Comparison of ENCODE assay signal across 10 cellular contexts in the genomic region with DNA sequence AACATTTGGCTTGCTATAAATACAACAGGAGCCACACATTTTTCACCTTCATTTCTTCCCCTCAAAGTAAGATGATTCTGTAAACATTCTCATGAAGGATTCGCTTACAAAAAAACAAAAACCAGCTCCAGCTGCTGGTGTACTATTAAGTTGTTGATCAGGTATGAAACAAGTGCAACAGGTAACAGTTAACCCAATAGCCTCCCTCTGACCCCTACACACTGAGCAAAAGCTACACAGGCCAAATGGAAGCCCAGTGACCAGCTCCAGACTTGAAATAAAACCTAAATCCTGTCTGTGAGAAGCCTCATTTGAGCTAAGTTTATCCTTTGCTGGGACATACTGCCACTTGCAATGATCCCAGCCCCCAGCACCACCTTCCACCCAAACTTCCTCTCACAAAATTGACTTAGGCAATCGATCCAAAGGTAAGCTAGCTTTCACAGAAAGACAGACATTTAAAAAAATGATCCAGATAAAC. TPM values are rescaled to one million over a fixed set of nuclear protein-coding genes. Genes with fewer than 3 reads are reported as not detected.
A peak's percentile ranks its signal among the peaks of the same experiment; 100 is the strongest.
DNase-seq lines count a peak whose midpoint lies in the region; ATAC-seq and TF ChIP-seq lines count a peak whose summit lies in the region.
"Had no signal": no experiment of that assay in that cellular context is flagged by ENCODE, and none has a peak within 500 bp of the region (broad histone marks: within the 10 kb centered on the region; RNA-seq: fewer than 3 reads in every experiment).

No MANE protein-coding gene starts in this region.

- H3F3A ChIP-seq in neural cell (ENCODE audit: insufficient read depth, low read length, poor library complexity, severe bottlenecking): no peaks in the 10 kb centered on the region

- no peak for TF ChIP-seq RAD21 in neural cell (conservative IDR thresholded peaks at IDR 0.05)

- TF ChIP-seq EP300 in neural cell (conservative IDR thresholded peaks at IDR 0.05; ENCODE audit: poor library complexity, severe bottlenecking): no peak

- no peaks in the 10 kb centered on the region for H3K36me3 Mint-ChIP-seq in CD4-positive, alpha-beta T cell (ENCODE audit: low read depth)
- peaks cover 9% of the 10 kb centered on the region for H3K36me3 Mint-ChIP-seq in endothelial cell (ENCODE audit: low read depth, unreplicated experiment)

- peaks cover 22% of the 10 kb centered on the region for H3K27me3 ChIP-seq in CD4-positive, alpha-beta T cell (ENCODE audit: control insufficient read depth, insufficient read depth, low read length)
- H3K27me3 ChIP-seq in RWPE2 (ENCODE audit: insufficient read depth, poor library complexity, severe bottlenecking) (peaks cover 10% of the 10 kb centered on the region), neural cell (ENCODE audit: insufficient read depth, low read depth, low read length) (peaks cover 19% of the 10 kb centered on the region)

- peaks cover 44% of the 10 kb centered on the region for H3K4me1 Mint-ChIP-seq in CD4-positive, alpha-beta T cell (ENCODE audit: low read depth)
- H3K4me1 Mint-ChIP-seq in endothelial cell (ENCODE audit: unreplicated experiment): peaks cover 54% of the 10 kb centered on the region

- POLR2A ChIA-PET in CD4-positive, alpha-beta T cell (lab: Charles Lee): interaction anchor here (1.1 to 1.8 kb wide), 2 partner anchors 11 to 16 kb away, joined by 3 to 12 read pairs; no protein-coding TSS in a partner anchor

- H3K27ac Mint-ChIP-seq in CD4-positive, alpha-beta T cell: no peak overlapping the region
- peak overlapping the region; percentile 68 for H3K27ac Mint-ChIP-seq in endothelial cell (ENCODE audit: unreplicated experiment)

- H3K9me3 Mint-ChIP-seq in CD4-positive, alpha-beta T cell: no peaks in the 10 kb centered on the region
- no peaks in the 10 kb centered on the region for H3K9me3 Mint-ChIP-seq in endothelial cell (ENCODE audit: unreplicated experiment)

- no peaks in the 10 kb centered on the region for H3K79me2 ChIP-seq in neural cell (replicated peaks; ENCODE audit: insufficient read depth, low read length)

- no peak overlapping the region for H3K9ac ChIP-seq in neural cell (ENCODE audit: low read length)

- CTCF ChIA-PET in CD4-positive, alpha-beta T cell (lab: Charles Lee): no interaction called here

- H3K4me1 ChIP-seq in RWPE2 (ENCODE audit: insufficient read depth, poor library complexity, severe bottlenecking): peaks cover 7% of the 10 kb centered on the region

- intact Hi-C loops in CD4-positive, alpha-beta T cell (cut with DNase I, micrococcal nuclease): no loop called here

- TF ChIP-seq CTCF in CD4-positive, alpha-beta T cell (IDR thresholded peaks at IDR 0.05): no peak
- TF ChIP-seq CTCF in RWPE2 (IDR thresholded peaks at IDR 0.05; ENCODE audit: poor library complexity, severe bottlenecking): no peak
- TF ChIP-seq CTCF in endothelial cell (IDR thresholded peaks at IDR 0.05; ENCODE audit: unreplicated experiment): no peak
- TF ChIP-seq CTCF in neural cell (IDR thresholded peaks at IDR 0.05; ENCODE audit: poor library complexity, severe bottlenecking): no peak

- no peaks in the 10 kb centered on the region for H3K9me3 ChIP-seq in CD4-positive, alpha-beta T cell (ENCODE audit: control insufficient read depth, low read length)
- H3K9me3 ChIP-seq in RWPE2 (ENCODE audit: severe bottlenecking) (no peaks in the 10 kb centered on the region), neural cell (ENCODE audit: low read length) (no peaks in the 10 kb centered on the region)

- no peaks in the 10 kb centered on the region for H4K20me1 ChIP-seq in neural cell (ENCODE audit: insufficient read depth)

- no peaks in the 10 kb centered on the region for H3K9me2 ChIP-seq in neural cell (ENCODE audit: insufficient read depth, low read length)

- peaks cover 56% of the 10 kb centered on the region for H3K27me3 Mint-ChIP-seq in CD4-positive, alpha-beta T cell
- peaks cover 4% of the 10 kb centered on the region for H3K27me3 Mint-ChIP-seq in endothelial cell (ENCODE audit: unreplicated experiment)

- no peak overlapping the region for H2AFZ ChIP-seq in neural cell (ENCODE audit: low read depth, low read length)

- H3K27ac ChIP-seq in CD4-positive, alpha-beta T cell (ENCODE audit: low read depth, low read length): no peak overlapping the region
- H3K27ac ChIP-seq in RWPE2 (ENCODE audit: poor library complexity, severe bottlenecking) (no peak overlapping the region), neural cell (ENCODE audit: low read length) (no peak overlapping the region)

- peak overlapping the region; percentile 42 for H3K4me3 ChIP-seq in RWPE2 (ENCODE audit: severe bottlenecking)
- peak overlapping the region; percentile 70 for H3K4me3 ChIP-seq in neural cell (ENCODE audit: low read length)

- peak overlapping the region; percentile 91 for H3K4me3 Mint-ChIP-seq in CD4-positive, alpha-beta T cell
- H3K4me3 Mint-ChIP-seq in endothelial cell (ENCODE audit: unreplicated experiment): peak overlapping the region; percentile 92

- H3K36me3 ChIP-seq in RWPE2 (ENCODE audit: low read depth): no peaks in the 10 kb centered on the region
- H3K36me3 ChIP-seq in neural cell (ENCODE audit: insufficient read depth, low read length): no peaks in the 10 kb centered on the region

- peak overlapping the region; percentile 65 for H3K4me2 ChIP-seq in neural cell (ENCODE audit: low read length)

- no peak for ATAC-seq in CD4-positive, alpha-beta T cell (ENCODE audit: poor library complexity)
- ATAC-seq in RWPE2 (ENCODE audit: low read depth) (no peak), HG03571 (IDR thresholded peaks at IDR 0.05; ENCODE audit: unreplicated experiment) (no peak)

- DNase-seq in CD4-positive, alpha-beta T cell: no peak
- no peak for DNase-seq in RWPE2 (ENCODE audit: low spot score)
- no peak for DNase-seq in endothelial cell (ENCODE audit: low spot score)
- DNase-seq in COLO829 (ENCODE audit: low spot score): no peak
- no peak for DNase-seq in NAMALWA (ENCODE audit: low spot score)
- DNase-seq in NCI-H69 (lab: John Stamatoyannopoulos, UW): no peak
- DNase-seq: activated CD4-positive, CD25-positive, alpha-beta regulatory T cell; NCI-H510A treated with DMSO at 0.1 percent for 48 hours had no signal

TF ChIP-seq in neural cell, 6 proteins besides CTCF, POLR2A, EP300 and RAD21:
- TF ChIP-seq POLR2AphosphoS5 (IDR thresholded peaks at IDR 0.05): no peak
- no peak for TF ChIP-seq EZH2 (IDR thresholded peaks at IDR 0.05; ENCODE audit: borderline replicate concordance, insufficient read depth, low read length, poor library complexity, severe bottlenecking)
- TF ChIP-seq, protein P1, sequence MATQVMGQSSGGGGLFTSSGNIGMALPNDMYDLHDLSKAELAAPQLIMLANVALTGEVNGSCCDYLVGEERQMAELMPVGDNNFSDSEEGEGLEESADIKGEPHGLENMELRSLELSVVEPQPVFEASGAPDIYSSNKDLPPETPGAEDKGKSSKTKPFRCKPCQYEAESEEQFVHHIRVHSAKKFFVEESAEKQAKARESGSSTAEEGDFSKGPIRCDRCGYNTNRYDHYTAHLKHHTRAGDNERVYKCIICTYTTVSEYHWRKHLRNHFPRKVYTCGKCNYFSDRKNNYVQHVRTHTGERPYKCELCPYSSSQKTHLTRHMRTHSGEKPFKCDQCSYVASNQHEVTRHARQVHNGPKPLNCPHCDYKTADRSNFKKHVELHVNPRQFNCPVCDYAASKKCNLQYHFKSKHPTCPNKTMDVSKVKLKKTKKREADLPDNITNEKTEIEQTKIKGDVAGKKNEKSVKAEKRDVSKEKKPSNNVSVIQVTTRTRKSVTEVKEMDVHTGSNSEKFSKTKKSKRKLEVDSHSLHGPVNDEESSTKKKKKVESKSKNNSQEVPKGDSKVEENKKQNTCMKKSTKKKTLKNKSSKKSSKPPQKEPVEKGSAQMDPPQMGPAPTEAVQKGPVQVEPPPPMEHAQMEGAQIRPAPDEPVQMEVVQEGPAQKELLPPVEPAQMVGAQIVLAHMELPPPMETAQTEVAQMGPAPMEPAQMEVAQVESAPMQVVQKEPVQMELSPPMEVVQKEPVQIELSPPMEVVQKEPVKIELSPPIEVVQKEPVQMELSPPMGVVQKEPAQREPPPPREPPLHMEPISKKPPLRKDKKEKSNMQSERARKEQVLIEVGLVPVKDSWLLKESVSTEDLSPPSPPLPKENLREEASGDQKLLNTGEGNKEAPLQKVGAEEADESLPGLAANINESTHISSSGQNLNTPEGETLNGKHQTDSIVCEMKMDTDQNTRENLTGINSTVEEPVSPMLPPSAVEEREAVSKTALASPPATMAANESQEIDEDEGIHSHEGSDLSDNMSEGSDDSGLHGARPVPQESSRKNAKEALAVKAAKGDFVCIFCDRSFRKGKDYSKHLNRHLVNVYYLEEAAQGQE (IDR thresholded peaks at IDR 0.05; ENCODE audit: borderline replicate concordance): no peak
- no peak for TF ChIP-seq SMC3 (conservative IDR thresholded peaks at IDR 0.05; ENCODE audit: poor library complexity)
- no peak for TF ChIP-seq TAF1 (IDR thresholded peaks at IDR 0.05; ENCODE audit: low read depth)
- TF ChIP-seq MXI1 (conservative IDR thresholded peaks at IDR 0.05; ENCODE audit: poor library complexity, severe bottlenecking): no peak

RNA-seq across cellular contexts. Expression of a gene that starts 1.0 kb away (rescaled TPM):
- total RNA-seq in CD4-positive, alpha-beta T cell: 10 to 100 TPM; 39.6 to 39.8 TPM
- total RNA-seq in endothelial cell (ENCODE audit: unreplicated experiment): 131 TPM
- 13.2 and 20.1 TPM in 2 replicates for polyA plus RNA-seq in neural cell
- polyA minus RNA-seq in neural cell: 56.7 and 58.0 TPM in 2 replicates
